ENCODE assay signal across 10 cellular contexts in the genomic region with DNA sequence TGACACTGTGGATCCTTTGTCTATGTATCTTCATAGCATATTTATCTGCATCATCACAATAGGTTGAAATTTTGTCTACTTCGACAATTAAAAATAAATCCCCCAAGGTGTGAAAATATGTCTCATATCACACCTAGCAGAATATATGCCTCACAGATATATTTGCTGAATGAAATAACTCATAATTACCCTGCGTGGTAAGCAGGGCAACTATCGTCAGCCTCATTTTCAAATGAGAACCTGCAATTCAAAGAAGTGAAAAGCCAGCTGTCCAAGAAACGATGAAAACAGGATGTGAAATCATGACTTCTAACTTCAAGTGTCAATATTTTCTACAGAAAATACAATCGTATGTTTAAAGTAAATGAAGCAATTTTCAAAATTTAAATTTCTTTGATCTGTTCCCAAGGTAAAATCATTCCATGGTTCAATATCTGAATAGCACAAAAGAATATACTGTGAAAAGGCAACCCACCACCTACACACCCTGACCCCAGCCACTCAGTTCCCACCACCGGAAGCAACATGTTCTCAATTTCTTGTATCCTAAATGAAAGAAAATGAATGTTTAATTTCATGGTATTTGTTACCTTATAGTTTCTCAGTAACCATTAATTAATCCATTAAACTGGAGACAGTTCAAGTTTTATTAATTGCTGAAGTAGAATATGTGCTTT. TPM values are rescaled to one million over a fixed set of nuclear protein-coding genes. Genes with fewer than 3 reads are reported as not detected.
DNase-seq lines count a peak whose midpoint lies in the region; ATAC-seq and TF ChIP-seq lines count a peak whose summit lies in the region.
"Had no signal": no experiment of that assay in that cellular context is flagged by ENCODE, and none has a peak within 500 bp of the region (broad histone marks: within the 10 kb centered on the region; RNA-seq: fewer than 3 reads in every experiment).

No MANE protein-coding gene starts in this region.

- peak overlapping the region; percentile 78 for H3K4me3 Mint-ChIP-seq in memory B cell
- H3K4me3 Mint-ChIP-seq in progenitor cell of endocrine pancreas (ENCODE audit: low read depth): no peak overlapping the region

- peak; percentile 83 for ATAC-seq in GM18867 (IDR thresholded peaks at IDR 0.05; ENCODE audit: unreplicated experiment)
- peak; percentile 68 for ATAC-seq in GM21529 (IDR thresholded peaks at IDR 0.05; ENCODE audit: unreplicated experiment)
- peak; percentile 80 for ATAC-seq in HG03342 (IDR thresholded peaks at IDR 0.05; ENCODE audit: unreplicated experiment)
- peak; percentile 88 for ATAC-seq in memory B cell (ENCODE audit: low read depth)

- peaks cover 15% of the 10 kb centered on the region for H3K4me1 Mint-ChIP-seq in memory B cell
- H3K4me1 Mint-ChIP-seq in progenitor cell of endocrine pancreas (ENCODE audit: low read depth): no peaks in the 10 kb centered on the region

- no peaks in the 10 kb centered on the region for H3K9me3 Mint-ChIP-seq in memory B cell
- H3K9me3 Mint-ChIP-seq in progenitor cell of endocrine pancreas (ENCODE audit: low read depth): no peaks in the 10 kb centered on the region

- DNase-seq in memory B cell (ENCODE audit: low spot score in 2 of 2) (peak in 1 of 2 donors; percentile 8), NCI-H446 treated with DMSO at 0.1 percent for 48 hours (lab: John Stamatoyannopoulos, UW) (no peak), iPS-NIHi7 (ENCODE audit: extremely low spot score) (no peak), progenitor cell of endocrine pancreas (ENCODE audit: low spot score, unreplicated experiment) (no peak)
- DNase-seq: DMS153; NCI-H146; stimulated activated CD4-positive, alpha-beta T cell treated with anti-CD3 and anti-CD28 coated beads, Interleukin-12 subunit alpha, Interleukin-12 subunit beta, amount 100 ng/mL, for 4 hours had no signal

- H3K27ac Mint-ChIP-seq in memory B cell (peak overlapping the region; percentile 73), progenitor cell of endocrine pancreas (no peak overlapping the region)

- TF ChIP-seq CTCF in progenitor cell of endocrine pancreas (IDR thresholded peaks at IDR 0.05; ENCODE audit: unreplicated experiment): no peak

- H3K36me3 Mint-ChIP-seq in memory B cell (no peaks in the 10 kb centered on the region), progenitor cell of endocrine pancreas (ENCODE audit: insufficient read depth) (no peaks in the 10 kb centered on the region)

- H3K27me3 Mint-ChIP-seq in memory B cell: no peaks in the 10 kb centered on the region
- no peaks in the 10 kb centered on the region for H3K27me3 Mint-ChIP-seq in progenitor cell of endocrine pancreas

RNA-seq across cellular contexts. Expression of a gene that starts 57.1 kb away (rescaled TPM):
- 243 and 264 TPM in 2 replicates for total RNA-seq in progenitor cell of endocrine pancreas
